2 cellular contexts compared by ENCODE assay signal in genomic region chr2:29011650-29012060, GRCh38.
TF ChIP-seq lines count a peak whose summit lies in the region.

No MANE protein-coding gene starts in this region.

TF ChIP-seq in IMR-90, 13 proteins besides CTCF, POLR2A, EP300 and RAD21:
- no peak for TF ChIP-seq CEBPB (IDR thresholded peaks at IDR 0.05; ENCODE audit: low read depth, low read length)
- TF ChIP-seq ELK1 (IDR thresholded peaks at IDR 0.05; ENCODE audit: borderline replicate concordance, low read depth, low read length), result no peak
- no peak for TF ChIP-seq USF2 (IDR thresholded peaks at IDR 0.05; ENCODE audit: low read depth, low read length)
- TF ChIP-seq MAZ (IDR thresholded peaks at IDR 0.05; ENCODE audit: borderline replicate concordance, low read depth, low read length), result no peak
- TF ChIP-seq NFE2L2 (IDR thresholded peaks at IDR 0.05; ENCODE audit: low read depth, low read length), result no peak
- TF ChIP-seq MXI1 (IDR thresholded peaks at IDR 0.05; ENCODE audit: borderline replicate concordance, low read depth, low read length), result no peak
- no peak for TF ChIP-seq RFX5 (IDR thresholded peaks at IDR 0.05; ENCODE audit: low read depth, low read length)
- TF ChIP-seq MAFK (IDR thresholded peaks at IDR 0.05; ENCODE audit: low read depth, low read length), result no peak
- no peak for TF ChIP-seq FOS (IDR thresholded peaks at IDR 0.05; ENCODE audit: low read depth, low read length)
- TF ChIP-seq RCOR1 (IDR thresholded peaks at IDR 0.05; ENCODE audit: insufficient replicate concordance, low read length), result no peak
- no peak for TF ChIP-seq CHD1 (IDR thresholded peaks at IDR 0.05; ENCODE audit: low read depth, low read length)
- TF ChIP-seq BHLHE40 (IDR thresholded peaks at IDR 0.05; ENCODE audit: low read depth, low read length), result no peak
- TF ChIP-seq SMC3 (IDR thresholded peaks at IDR 0.05; ENCODE audit: low read depth, low read length), result no peak
TF ChIP-seq in IMR-90: peak in this region for 0.

TF ChIP-seq in WTC11, 78 proteins besides CTCF, POLR2A, EP300 and RAD21:
- no peak for TF ChIP-seq SP1 (CRISPR knock-in tag; conservative IDR thresholded peaks at IDR 0.05)
- TF ChIP-seq CBFB (CRISPR knock-in tag; IDR thresholded peaks at IDR 0.05; ENCODE audit: low read depth), result no peak
- TF ChIP-seq FOXK1 (CRISPR knock-in tag; IDR thresholded peaks at IDR 0.05), result no peak
- no peak for TF ChIP-seq IRF2 (CRISPR knock-in tag; IDR thresholded peaks at IDR 0.05; ENCODE audit: borderline replicate concordance, low read depth)
- no peak for TF ChIP-seq TEAD1 (CRISPR knock-in tag; IDR thresholded peaks at IDR 0.05)
- no peak for TF ChIP-seq GRHL2 (CRISPR knock-in tag; IDR thresholded peaks at IDR 0.05; ENCODE audit: insufficient replicate concordance, severe bottlenecking)
- no peak for TF ChIP-seq ZNF396 (CRISPR knock-in tag; IDR thresholded peaks at IDR 0.05; ENCODE audit: borderline replicate concordance)
- TF ChIP-seq JUN (CRISPR knock-in tag; IDR thresholded peaks at IDR 0.05), result no peak
- no peak for TF ChIP-seq RORB (CRISPR knock-in tag; IDR thresholded peaks at IDR 0.05)
- TF ChIP-seq ZNF532 (CRISPR knock-in tag; IDR thresholded peaks at IDR 0.05; ENCODE audit: borderline replicate concordance), result no peak
- no peak for TF ChIP-seq E2F1 (CRISPR knock-in tag; IDR thresholded peaks at IDR 0.05)
- TF ChIP-seq JAZF1 (CRISPR knock-in tag; IDR thresholded peaks at IDR 0.05), result no peak
- no peak for TF ChIP-seq CREM (CRISPR knock-in tag; IDR thresholded peaks at IDR 0.05)
- TF ChIP-seq ZNF512 (CRISPR knock-in tag; IDR thresholded peaks at IDR 0.05; ENCODE audit: borderline replicate concordance), result no peak
- TF ChIP-seq MYBL2 (CRISPR knock-in tag; IDR thresholded peaks at IDR 0.05), result no peak
- TF ChIP-seq PREB (CRISPR knock-in tag; IDR thresholded peaks at IDR 0.05; ENCODE audit: borderline replicate concordance), result no peak
- no peak for TF ChIP-seq TP53 (CRISPR knock-in tag; IDR thresholded peaks at IDR 0.05)
